In the genomic region with DNA sequence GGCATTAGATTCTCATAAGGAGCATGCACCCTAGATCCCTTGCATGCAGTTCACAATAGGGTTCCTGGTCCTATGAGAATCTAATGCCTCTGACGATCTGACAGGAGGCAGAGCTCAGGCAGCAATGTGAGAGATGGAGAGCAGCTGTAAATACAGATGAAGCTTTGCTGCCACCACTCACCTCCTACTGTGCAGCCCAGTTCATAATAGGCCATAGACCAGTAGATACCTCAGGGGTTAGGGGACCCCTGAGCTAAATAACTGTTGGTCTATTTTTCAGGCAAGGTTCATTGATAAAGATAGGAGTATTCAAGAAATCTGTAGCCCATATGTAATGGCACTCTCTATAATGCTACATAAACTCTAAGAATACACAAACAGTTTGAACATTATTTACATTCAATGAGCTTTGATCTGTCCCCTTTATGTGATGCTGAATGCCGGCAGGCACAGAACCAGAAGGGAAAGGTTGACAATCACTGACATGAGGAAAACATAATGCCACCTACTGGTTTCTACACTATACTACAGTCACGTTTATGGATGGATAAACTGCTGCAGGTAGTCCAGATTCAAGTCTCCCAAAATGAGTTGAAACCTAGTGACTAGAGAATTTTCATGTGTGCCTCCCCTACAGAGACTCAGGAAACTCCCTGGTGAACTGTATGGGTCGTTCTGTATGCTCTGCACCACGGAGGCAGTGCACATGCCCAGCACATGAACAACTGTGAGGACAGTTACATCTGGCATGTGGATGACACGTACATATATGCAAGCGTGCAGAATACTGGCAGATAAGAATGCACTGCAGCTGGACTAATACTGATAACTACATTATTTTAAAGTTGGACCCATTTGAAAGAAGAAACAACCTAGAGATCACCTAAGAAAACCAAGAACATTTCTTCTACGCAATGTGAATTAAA, we compare ENCODE assay signal across 1 cellular context.
TF ChIP-seq lines count a peak whose summit lies in the region.

No MANE protein-coding gene starts in this region.

TF ChIP-seq in HepG2, 621 proteins besides CTCF, POLR2A, EP300 and RAD21 (continued from another document):
- TF ChIP-seq, protein P1, sequence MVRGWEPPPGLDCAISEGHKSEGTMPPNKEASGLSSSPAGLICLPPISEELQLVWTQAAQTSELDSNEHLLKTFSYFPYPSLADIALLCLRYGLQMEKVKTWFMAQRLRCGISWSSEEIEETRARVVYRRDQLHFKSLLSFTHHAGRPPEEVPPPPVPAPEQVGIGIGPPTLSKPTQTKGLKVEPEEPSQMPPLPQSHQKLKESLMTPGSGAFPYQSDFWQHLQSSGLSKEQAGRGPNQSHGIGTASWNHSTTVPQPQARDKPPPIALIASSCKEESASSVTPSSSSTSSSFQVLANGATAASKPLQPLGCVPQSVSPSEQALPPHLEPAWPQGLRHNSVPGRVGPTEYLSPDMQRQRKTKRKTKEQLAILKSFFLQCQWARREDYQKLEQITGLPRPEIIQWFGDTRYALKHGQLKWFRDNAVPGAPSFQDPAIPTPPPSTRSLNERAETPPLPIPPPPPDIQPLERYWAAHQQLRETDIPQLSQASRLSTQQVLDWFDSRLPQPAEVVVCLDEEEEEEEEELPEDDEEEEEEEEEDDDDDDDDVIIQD (CRISPR knock-in tag; IDR thresholded peaks at IDR 0.05; ENCODE audit: low read depth): 0 out of 2 replicates have a peak, but pooled peaks have one; percentile 35
- TF ChIP-seq ZSCAN9 (CRISPR knock-in tag; IDR thresholded peaks at IDR 0.05; ENCODE audit: borderline replicate concordance) (no peak), SMC3 (IDR thresholded peaks at IDR 0.05; ENCODE audit: low read length) (peak; percentile 73), TGIF2 (CRISPR knock-in tag; IDR thresholded peaks at IDR 0.05) (no peak), ZNF556 (CRISPR knock-in tag; IDR thresholded peaks at IDR 0.05; ENCODE audit: borderline replicate concordance) (no peak), KLF12 (CRISPR knock-in tag; IDR thresholded peaks at IDR 0.05; ENCODE audit: borderline replicate concordance) (0 out of 2 replicates have a peak, but pooled peaks have one; percentile 18), ERF (CRISPR knock-in tag; IDR thresholded peaks at IDR 0.05) (no peak), CREM (IDR thresholded peaks at IDR 0.05) (no peak), CREM (CRISPR knock-in tag; IDR thresholded peaks at IDR 0.05) (no peak), FOSL2 (CRISPR knock-in tag; IDR thresholded peaks at IDR 0.05) (0 out of 2 replicates have a peak, but pooled peaks have one; percentile 13), TP53 (CRISPR knock-in tag; conservative IDR thresholded peaks at IDR 0.05) (no peak), ZMYM3 (CRISPR knock-in tag; IDR thresholded peaks at IDR 0.05) (no peak), FOXJ3 (CRISPR knock-in tag; IDR thresholded peaks at IDR 0.05; ENCODE audit: borderline replicate concordance) (peak; percentile 7; the same call in 1 of the 2 replicates), ZNF781 (CRISPR knock-in tag; IDR thresholded peaks at IDR 0.05; ENCODE audit: borderline replicate concordance, not compliant biosample characterization) (no peak), GTF2F1 (IDR thresholded peaks at IDR 0.05; ENCODE audit: low read length) (no peak), ZBTB21 (CRISPR knock-in tag; IDR thresholded peaks at IDR 0.05) (no peak), NCOA5 (CRISPR knock-in tag; IDR thresholded peaks at IDR 0.05) (no peak), ZFP36L1 (CRISPR knock-in tag; IDR thresholded peaks at IDR 0.05) (no peak), ZNF343 (CRISPR knock-in tag; IDR thresholded peaks at IDR 0.05) (no peak), EHMT2 (IDR thresholded peaks at IDR 0.05; ENCODE audit: borderline replicate concordance, low read depth, low read length) (no peak)
- TF ChIP-seq, protein P2, sequence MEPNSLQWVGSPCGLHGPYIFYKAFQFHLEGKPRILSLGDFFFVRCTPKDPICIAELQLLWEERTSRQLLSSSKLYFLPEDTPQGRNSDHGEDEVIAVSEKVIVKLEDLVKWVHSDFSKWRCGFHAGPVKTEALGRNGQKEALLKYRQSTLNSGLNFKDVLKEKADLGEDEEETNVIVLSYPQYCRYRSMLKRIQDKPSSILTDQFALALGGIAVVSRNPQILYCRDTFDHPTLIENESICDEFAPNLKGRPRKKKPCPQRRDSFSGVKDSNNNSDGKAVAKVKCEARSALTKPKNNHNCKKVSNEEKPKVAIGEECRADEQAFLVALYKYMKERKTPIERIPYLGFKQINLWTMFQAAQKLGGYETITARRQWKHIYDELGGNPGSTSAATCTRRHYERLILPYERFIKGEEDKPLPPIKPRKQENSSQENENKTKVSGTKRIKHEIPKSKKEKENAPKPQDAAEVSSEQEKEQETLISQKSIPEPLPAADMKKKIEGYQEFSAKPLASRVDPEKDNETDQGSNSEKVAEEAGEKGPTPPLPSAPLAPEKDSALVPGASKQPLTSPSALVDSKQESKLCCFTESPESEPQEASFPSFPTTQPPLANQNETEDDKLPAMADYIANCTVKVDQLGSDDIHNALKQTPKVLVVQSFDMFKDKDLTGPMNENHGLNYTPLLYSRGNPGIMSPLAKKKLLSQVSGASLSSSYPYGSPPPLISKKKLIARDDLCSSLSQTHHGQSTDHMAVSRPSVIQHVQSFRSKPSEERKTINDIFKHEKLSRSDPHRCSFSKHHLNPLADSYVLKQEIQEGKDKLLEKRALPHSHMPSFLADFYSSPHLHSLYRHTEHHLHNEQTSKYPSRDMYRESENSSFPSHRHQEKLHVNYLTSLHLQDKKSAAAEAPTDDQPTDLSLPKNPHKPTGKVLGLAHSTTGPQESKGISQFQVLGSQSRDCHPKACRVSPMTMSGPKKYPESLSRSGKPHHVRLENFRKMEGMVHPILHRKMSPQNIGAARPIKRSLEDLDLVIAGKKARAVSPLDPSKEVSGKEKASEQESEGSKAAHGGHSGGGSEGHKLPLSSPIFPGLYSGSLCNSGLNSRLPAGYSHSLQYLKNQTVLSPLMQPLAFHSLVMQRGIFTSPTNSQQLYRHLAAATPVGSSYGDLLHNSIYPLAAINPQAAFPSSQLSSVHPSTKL (CRISPR knock-in tag; IDR thresholded peaks at IDR 0.05): peak; percentile 16; the same call in 1 of the 2 replicates
- TF ChIP-seq, protein P3, sequence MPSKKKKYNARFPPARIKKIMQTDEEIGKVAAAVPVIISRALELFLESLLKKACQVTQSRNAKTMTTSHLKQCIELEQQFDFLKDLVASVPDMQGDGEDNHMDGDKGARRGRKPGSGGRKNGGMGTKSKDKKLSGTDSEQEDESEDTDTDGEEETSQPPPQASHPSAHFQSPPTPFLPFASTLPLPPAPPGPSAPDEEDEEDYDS (CRISPR knock-in tag; IDR thresholded peaks at IDR 0.05): no peak
- TF ChIP-seq, protein P4, sequence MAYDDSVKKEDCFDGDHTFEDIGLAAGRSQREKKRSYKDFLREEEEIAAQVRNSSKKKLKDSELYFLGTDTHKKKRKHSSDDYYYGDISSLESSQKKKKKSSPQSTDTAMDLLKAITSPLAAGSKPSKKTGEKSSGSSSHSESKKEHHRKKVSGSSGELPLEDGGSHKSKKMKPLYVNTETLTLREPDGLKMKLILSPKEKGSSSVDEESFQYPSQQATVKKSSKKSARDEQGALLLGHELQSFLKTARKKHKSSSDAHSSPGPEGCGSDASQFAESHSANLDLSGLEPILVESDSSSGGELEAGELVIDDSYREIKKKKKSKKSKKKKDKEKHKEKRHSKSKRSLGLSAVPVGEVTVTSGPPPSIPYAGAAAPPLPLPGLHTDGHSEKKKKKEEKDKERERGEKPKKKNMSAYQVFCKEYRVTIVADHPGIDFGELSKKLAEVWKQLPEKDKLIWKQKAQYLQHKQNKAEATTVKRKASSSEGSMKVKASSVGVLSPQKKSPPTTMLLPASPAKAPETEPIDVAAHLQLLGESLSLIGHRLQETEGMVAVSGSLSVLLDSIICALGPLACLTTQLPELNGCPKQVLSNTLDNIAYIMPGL (CRISPR knock-in tag; IDR thresholded peaks at IDR 0.05; ENCODE audit: borderline replicate concordance in 1 of 2, low read depth in 1 of 2): no peak
- TF ChIP-seq, protein P5, sequence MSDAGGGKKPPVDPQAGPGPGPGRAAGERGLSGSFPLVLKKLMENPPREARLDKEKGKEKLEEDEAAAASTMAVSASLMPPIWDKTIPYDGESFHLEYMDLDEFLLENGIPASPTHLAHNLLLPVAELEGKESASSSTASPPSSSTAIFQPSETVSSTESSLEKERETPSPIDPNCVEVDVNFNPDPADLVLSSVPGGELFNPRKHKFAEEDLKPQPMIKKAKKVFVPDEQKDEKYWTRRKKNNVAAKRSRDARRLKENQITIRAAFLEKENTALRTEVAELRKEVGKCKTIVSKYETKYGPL (CRISPR knock-in tag; IDR thresholded peaks at IDR 0.05): no peak
- TF ChIP-seq, protein P6, sequence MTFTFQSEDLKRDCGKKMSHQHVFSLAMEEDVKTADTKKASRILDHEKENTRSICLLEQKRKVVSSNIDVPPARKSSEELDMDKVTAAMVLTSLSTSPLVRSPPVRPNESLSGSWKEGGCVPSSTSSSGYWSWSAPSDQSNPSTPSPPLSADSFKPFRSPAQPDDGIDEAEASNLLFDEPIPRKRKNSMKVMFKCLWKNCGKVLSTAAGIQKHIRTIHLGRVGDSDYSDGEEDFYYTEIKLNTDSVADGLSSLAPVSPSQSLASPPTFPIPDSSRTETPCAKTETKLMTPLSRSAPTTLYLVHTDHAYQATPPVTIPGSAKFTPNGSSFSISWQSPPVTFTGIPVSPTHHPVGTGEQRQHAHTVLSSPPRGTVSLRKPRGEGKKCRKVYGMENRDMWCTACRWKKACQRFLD (CRISPR knock-in tag; IDR thresholded peaks at IDR 0.05; ENCODE audit: borderline replicate concordance): no peak
- TF ChIP-seq, protein P7, sequence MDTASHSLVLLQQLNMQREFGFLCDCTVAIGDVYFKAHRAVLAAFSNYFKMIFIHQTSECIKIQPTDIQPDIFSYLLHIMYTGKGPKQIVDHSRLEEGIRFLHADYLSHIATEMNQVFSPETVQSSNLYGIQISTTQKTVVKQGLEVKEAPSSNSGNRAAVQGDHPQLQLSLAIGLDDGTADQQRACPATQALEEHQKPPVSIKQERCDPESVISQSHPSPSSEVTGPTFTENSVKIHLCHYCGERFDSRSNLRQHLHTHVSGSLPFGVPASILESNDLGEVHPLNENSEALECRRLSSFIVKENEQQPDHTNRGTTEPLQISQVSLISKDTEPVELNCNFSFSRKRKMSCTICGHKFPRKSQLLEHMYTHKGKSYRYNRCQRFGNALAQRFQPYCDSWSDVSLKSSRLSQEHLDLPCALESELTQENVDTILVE (CRISPR knock-in tag; IDR thresholded peaks at IDR 0.05): 0 out of 2 replicates have a peak, but pooled peaks have one; percentile 48
- TF ChIP-seq, protein P8, sequence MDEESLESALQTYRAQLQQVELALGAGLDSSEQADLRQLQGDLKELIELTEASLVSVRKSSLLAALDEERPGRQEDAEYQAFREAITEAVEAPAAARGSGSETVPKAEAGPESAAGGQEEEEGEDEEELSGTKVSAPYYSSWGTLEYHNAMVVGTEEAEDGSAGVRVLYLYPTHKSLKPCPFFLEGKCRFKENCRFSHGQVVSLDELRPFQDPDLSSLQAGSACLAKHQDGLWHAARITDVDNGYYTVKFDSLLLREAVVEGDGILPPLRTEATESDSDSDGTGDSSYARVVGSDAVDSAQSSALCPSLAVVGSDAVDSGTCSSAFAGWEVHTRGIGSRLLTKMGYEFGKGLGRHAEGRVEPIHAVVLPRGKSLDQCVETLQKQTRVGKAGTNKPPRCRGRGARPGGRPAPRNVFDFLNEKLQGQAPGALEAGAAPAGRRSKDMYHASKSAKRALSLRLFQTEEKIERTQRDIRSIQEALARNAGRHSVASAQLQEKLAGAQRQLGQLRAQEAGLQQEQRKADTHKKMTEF (CRISPR knock-in tag; IDR thresholded peaks at IDR 0.05): no peak
